8 cellular contexts compared by ENCODE assay signal in genomic region chr16:495127-495748, GRCh38. TPM values are rescaled to one million over a fixed set of nuclear protein-coding genes. Genes with fewer than 3 reads are reported as not detected.
DNase-seq lines count a peak whose midpoint lies in the region; ATAC-seq and TF ChIP-seq lines count a peak whose summit lies in the region.

No MANE protein-coding gene starts in this region.

- H3K4me3 Mint-ChIP-seq in activated CD8-positive, alpha-beta memory T cell treated with anti-CD3 and anti-CD28 coated beads, Interleukin-2, amount 10 ng/mL, durations not matched to agents 7 days and 5 days, result no peak overlapping the region

- no peak overlapping the region for H3K27ac ChIP-seq in WERI-Rb-1

- no peak overlapping the region for H3K4me3 ChIP-seq in WERI-Rb-1 (ENCODE audit: low read depth, low read length)

- CTCF ChIA-PET in activated CD8-positive, alpha-beta memory T cell treated with anti-CD3 and anti-CD28 coated beads, Interleukin-2, amount 10 ng/mL, durations not matched to agents 7 days and 5 days (lab: Charles Lee), result interaction anchor here (0.6 to 1.6 kb wide), 4 partner anchors 92 to 113 kb away, joined by 3 to 4 read pairs (median 3); partner anchors contain the start of gene DECR2

- H3K36me3 ChIP-seq in WERI-Rb-1, result peaks cover 16% of the 10 kb centered on the region

- DNase-seq in activated CD8-positive, alpha-beta memory T cell treated with anti-CD3 and anti-CD28 coated beads, Interleukin-2, amount 10 ng/mL, durations not matched to agents 7 days and 5 days, result peak; percentile 69
- no peak for DNase-seq in activated CD8-positive, alpha-beta memory T cell treated with anti-CD3 and anti-CD28 coated beads, Interleukin-2, amount 50 U/mL, for 48 hours
- DNase-seq in HuH-7 (ENCODE audit: low spot score) (peak; percentile 55), WERI-Rb-1 (peak; percentile 67), hepatic stellate cell (ENCODE audit: low spot score) (peak; percentile 77), inferior parietal cortex (ENCODE audit: extremely low spot score) (no peak), GM19238 (ENCODE audit: insufficient read length, low spot score) (no peak), OCI-M2 (lab: John Stamatoyannopoulos, UW; ENCODE audit: unreplicated experiment) (no peak)

- H3K27me3 ChIP-seq in WERI-Rb-1 (ENCODE audit: insufficient read depth, low read depth, severe bottlenecking), result no peaks in the 10 kb centered on the region

- H3K9me3 ChIP-seq in WERI-Rb-1 (ENCODE audit: severe bottlenecking), result no peaks in the 10 kb centered on the region

- peak; percentile 73 for TF ChIP-seq CTCF in WERI-Rb-1 (IDR thresholded peaks at IDR 0.05; ENCODE audit: low read depth, low read length)

- no peaks in the 10 kb centered on the region for H3K27me3 Mint-ChIP-seq in activated CD8-positive, alpha-beta memory T cell treated with anti-CD3 and anti-CD28 coated beads, Interleukin-2, amount 10 ng/mL, durations not matched to agents 7 days and 5 days

- peaks cover 9% of the 10 kb centered on the region for H3K4me1 Mint-ChIP-seq in activated CD8-positive, alpha-beta memory T cell treated with anti-CD3 and anti-CD28 coated beads, Interleukin-2, amount 10 ng/mL, durations not matched to agents 7 days and 5 days

- no peak overlapping the region for H3K27ac Mint-ChIP-seq in activated CD8-positive, alpha-beta memory T cell treated with anti-CD3 and anti-CD28 coated beads, Interleukin-2, amount 10 ng/mL, durations not matched to agents 7 days and 5 days

- peak; percentile 85 for ATAC-seq in activated CD8-positive, alpha-beta memory T cell treated with anti-CD3 and anti-CD28 coated beads, Interleukin-2, amount 10 ng/mL, durations not matched to agents 7 days and 5 days

- H3K36me3 Mint-ChIP-seq in activated CD8-positive, alpha-beta memory T cell treated with anti-CD3 and anti-CD28 coated beads, Interleukin-2, amount 10 ng/mL, durations not matched to agents 7 days and 5 days, result no peaks in the 10 kb centered on the region

- no peaks in the 10 kb centered on the region for H3K9me3 Mint-ChIP-seq in activated CD8-positive, alpha-beta memory T cell treated with anti-CD3 and anti-CD28 coated beads, Interleukin-2, amount 10 ng/mL, durations not matched to agents 7 days and 5 days (ENCODE audit: low read depth)

RNA-seq across cellular contexts. Expression of gene CAPN15, which starts 32.3 kb away (rescaled TPM):
- 100 to 1,000 TPM; 113 to 121 TPM for total RNA-seq in activated CD8-positive, alpha-beta memory T cell treated with anti-CD3 and anti-CD28 coated beads, Interleukin-2, amount 10 ng/mL, durations not matched to agents 7 days and 5 days

Comparison
In these comparisons a context has a peak if more than half of its experiments do, and no peak if none do; other contexts are left out.
1. DNase-seq: peak in activated CD8-positive, alpha-beta memory T cell treated with anti-CD3 and anti-CD28 coated beads, Interleukin-2, amount 10 ng/mL, durations not matched to agents 7 days and 5 days (single experiment), HuH-7 (single experiment), WERI-Rb-1 (single experiment) and hepatic stellate cell (single experiment); none in activated CD8-positive, alpha-beta memory T cell treated with anti-CD3 and anti-CD28 coated beads, Interleukin-2, amount 50 U/mL, for 48 hours (single experiment), inferior parietal cortex (single experiment), GM19238 (single experiment) and OCI-M2 (single experiment).